ENCODE assay signal across 1 cellular context in genomic region chr15:78041946-78042345, GRCh38.
TF ChIP-seq lines count a peak whose summit lies in the region.

No MANE protein-coding gene starts in this region.

TF ChIP-seq in HEK293T, 16 proteins besides CTCF, POLR2A, EP300 and RAD21 (continued from another document):
- TF ChIP-seq HDGF (IDR thresholded peaks at IDR 0.05; ENCODE audit: borderline replicate concordance) (no peak), ARNT (IDR thresholded peaks at IDR 0.05) (no peak), CTBP1 (IDR thresholded peaks at IDR 0.05; ENCODE audit: borderline replicate concordance) (no peak), LEF1 (IDR thresholded peaks at IDR 0.05; ENCODE audit: borderline replicate concordance) (no peak)
